18 cellular contexts compared by ENCODE assay signal in the genomic region with DNA sequence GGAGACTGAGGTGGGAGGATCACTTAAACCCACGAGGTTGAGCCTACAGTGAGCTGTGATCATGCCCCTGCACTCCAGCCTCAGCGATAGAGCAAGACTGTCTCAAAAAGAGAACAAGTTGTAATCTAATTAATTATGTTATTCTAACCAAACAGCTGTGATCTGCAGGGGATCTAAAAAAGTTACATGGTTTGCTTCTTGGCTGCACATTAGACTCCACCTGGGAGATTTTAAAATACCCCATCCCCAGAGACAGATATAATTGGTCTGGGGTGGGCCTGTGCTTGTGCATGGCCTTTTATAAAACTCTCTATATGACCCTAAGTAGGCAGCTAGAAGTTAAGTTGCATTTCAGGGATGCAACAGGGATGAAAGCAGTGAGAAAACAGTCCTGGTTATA.
"Had no signal": no experiment of that assay in that cellular context is flagged by ENCODE, and none has a peak within 500 bp of the region (broad histone marks: within the 10 kb centered on the region; RNA-seq: fewer than 3 reads in every experiment).

No MANE protein-coding gene starts in this region.

- H3K4me3 Mint-ChIP-seq: activated B cell treated with CpG ODN at 0.5 μM for 24 hours; activated CD4-positive, alpha-beta T cell treated with anti-CD3 and anti-CD28 coated beads, Interleukin-2, amount 10 ng/mL, durations not matched to agents 24 days and 14 days; activated T-helper 17 cell treated with anti-CD3 and anti-CD28 coated beads, Interleukin-2, amount 50 U/mL, for 72 hours; stimulated activated effector memory CD8-positive, alpha-beta T cell treated with anti-CD3 and anti-CD28 coated beads, Interleukin-12 subunit alpha, Interleukin-12 subunit beta, amount 100 ng/mL, for 72 hours had no signal

- H3K27ac ChIP-seq: esophagus squamous epithelium, left lung, tibial artery had no signal

- H3K9me3 Mint-ChIP-seq: activated B cell treated with CpG ODN at 0.5 μM for 24 hours; activated CD4-positive, alpha-beta T cell treated with anti-CD3 and anti-CD28 coated beads, Interleukin-2, amount 10 ng/mL, durations not matched to agents 24 days and 14 days; activated T-helper 17 cell treated with anti-CD3 and anti-CD28 coated beads, Interleukin-2, amount 50 U/mL, for 72 hours; naive B cell; stimulated activated effector memory CD8-positive, alpha-beta T cell treated with anti-CD3 and anti-CD28 coated beads, Interleukin-12 subunit alpha, Interleukin-12 subunit beta, amount 100 ng/mL, for 72 hours had no signal

- H3K4me1 Mint-ChIP-seq: activated CD4-positive, alpha-beta T cell treated with anti-CD3 and anti-CD28 coated beads, Interleukin-2, amount 10 ng/mL, durations not matched to agents 24 days and 14 days; activated T-helper 17 cell treated with anti-CD3 and anti-CD28 coated beads, Interleukin-2, amount 50 U/mL, for 72 hours; stimulated activated effector memory CD8-positive, alpha-beta T cell treated with anti-CD3 and anti-CD28 coated beads, Interleukin-12 subunit alpha, Interleukin-12 subunit beta, amount 100 ng/mL, for 72 hours had no signal

- H3K27me3 ChIP-seq: esophagus squamous epithelium, left lung, tibial artery had no signal

- H3K36me3 Mint-ChIP-seq: naive B cell had no signal

- H3K4me1 ChIP-seq: left lung, tibial artery had no signal

- H3K9me3 ChIP-seq: esophagus squamous epithelium, left lung, tibial artery had no signal

- H3K27me3 Mint-ChIP-seq: activated B cell treated with CpG ODN at 0.5 μM for 24 hours; activated CD4-positive, alpha-beta T cell treated with anti-CD3 and anti-CD28 coated beads, Interleukin-2, amount 10 ng/mL, durations not matched to agents 24 days and 14 days; activated T-helper 17 cell treated with anti-CD3 and anti-CD28 coated beads, Interleukin-2, amount 50 U/mL, for 72 hours; naive B cell had no signal

- H3K4me3 ChIP-seq: esophagus squamous epithelium, left lung, tibial artery had no signal

- DNase-seq: activated B cell treated with CpG ODN at 0.5 μM for 24 hours; activated CD4-positive, alpha-beta T cell treated with anti-CD3 and anti-CD28 coated beads, Interleukin-2, amount 10 ng/mL, durations not matched to agents 24 days and 14 days; activated CD8-positive, alpha-beta memory T cell treated with anti-CD3 and anti-CD28 coated beads, Interleukin-2, amount 50 U/mL, for 48 hours; activated naive CD4-positive, alpha-beta T cell treated with Interleukin-2 at 50 U/mL for 16 hours; anterior cingulate cortex; cortex of kidney; effector CD4-positive, alpha-beta T cell; esophagus squamous epithelium; glutamatergic neuron; hypothalamus; kidney; left lung; naive B cell; posterior cingulate gyrus; retina; tibial artery had no signal

- H3K27ac Mint-ChIP-seq: activated CD4-positive, alpha-beta T cell treated with anti-CD3 and anti-CD28 coated beads, Interleukin-2, amount 10 ng/mL, durations not matched to agents 24 days and 14 days; activated T-helper 17 cell treated with anti-CD3 and anti-CD28 coated beads, Interleukin-2, amount 50 U/mL, for 72 hours; stimulated activated effector memory CD8-positive, alpha-beta T cell treated with anti-CD3 and anti-CD28 coated beads, Interleukin-12 subunit alpha, Interleukin-12 subunit beta, amount 100 ng/mL, for 72 hours had no signal
